8 cellular contexts compared by ENCODE assay signal in genomic region chr2:230658877-230659652, GRCh38. TPM values are rescaled to one million over a fixed set of nuclear protein-coding genes. Genes with fewer than 3 reads are reported as not detected.
DNase-seq lines count a peak whose midpoint lies in the region; ATAC-seq and TF ChIP-seq lines count a peak whose summit lies in the region.

No MANE protein-coding gene starts in this region.

- DNase-seq in NB4 (ENCODE audit: low read depth): peak; percentile 97
- no peak for DNase-seq in coronary artery (ENCODE audit: low spot score)
- no peak for DNase-seq in suprapubic skin (ENCODE audit: low spot score in 2 of 2)
- DNase-seq in cerebellar cortex (ENCODE audit: low spot score): no peak
- no peak for DNase-seq in NCI-H2196 (lab: John Stamatoyannopoulos, UW; ENCODE audit: unreplicated experiment)

- H3K4me3 ChIP-seq in GM08714 (ENCODE audit: low read length) (peak overlapping the region; percentile 1; the same call in 1 of the 2 replicates), NB4 (ENCODE audit: low read depth, low read length) (peak overlapping the region; percentile 61), coronary artery (no peak overlapping the region), suprapubic skin (no peak overlapping the region)

- TF ChIP-seq POLR2A in NB4 (IDR thresholded peaks at IDR 0.05; ENCODE audit: extremely low read depth, insufficient read length) (peak; percentile 59), suprapubic skin (IDR thresholded peaks at IDR 0.05) (no peak)

- peak; percentile 54 for ATAC-seq in GM21717 (IDR thresholded peaks at IDR 0.05; ENCODE audit: unreplicated experiment)
- no peak for ATAC-seq in GM18520 (IDR thresholded peaks at IDR 0.05; ENCODE audit: unreplicated experiment)

- TF ChIP-seq EP300 in suprapubic skin (IDR thresholded peaks at IDR 0.05): no peak

- 79% methylated on average over 11 of the region's 11 CpGs for WGBS in suprapubic skin

- peak overlapping the region; percentile 50 to 77 for H3K27ac ChIP-seq in coronary artery
- peak overlapping the region; percentile 15 for H3K27ac ChIP-seq in suprapubic skin

- H3K9me3 ChIP-seq in suprapubic skin: no peaks in the 10 kb centered on the region

- H3K27me3 ChIP-seq in suprapubic skin: no peaks in the 10 kb centered on the region

- no peaks in the 10 kb centered on the region for H3K36me3 ChIP-seq in suprapubic skin

- TF ChIP-seq CTCF in NB4 (IDR thresholded peaks at IDR 0.05; ENCODE audit: low read depth, low read length) (no peak), coronary artery (IDR thresholded peaks at IDR 0.05) (no peak), suprapubic skin (IDR thresholded peaks at IDR 0.05) (no peak)

- H3K4me1 ChIP-seq in suprapubic skin: peaks cover 25% of the 10 kb centered on the region

RNA-seq across cellular contexts. Expression of gene CAB39, which starts 53.6 kb away (rescaled TPM):
- 10 to 100 TPM; 53.0 to 67.1 (median 59.5) TPM for total RNA-seq in suprapubic skin

Comparison
In these comparisons a context has a peak if more than half of its experiments do, and no peak if none do; other contexts are left out.
1. H3K4me3 ChIP-seq: peak in GM08714 (single experiment) and NB4 (single experiment); none in coronary artery (single experiment) and suprapubic skin (single experiment).